9 cellular contexts compared by ENCODE assay signal in genomic region chr3:75692061-75692460, GRCh38. TPM values are rescaled to one million over a fixed set of nuclear protein-coding genes. Genes with fewer than 3 reads are reported as not detected.
"Had no signal": no experiment of that assay in that cellular context is flagged by ENCODE, and none has a peak within 500 bp of the region (broad histone marks: within the 10 kb centered on the region; RNA-seq: fewer than 3 reads in every experiment).

No MANE protein-coding gene starts in this region.

- H3K4me3 ChIP-seq: GM23248, HAP-1 had no signal

- H3K36me3 ChIP-seq: HAP-1 had no signal

- ATAC-seq: HCT116 had no signal

- DNase-seq: GM23248, GOT3, H7, HFFc6, IMR-90 had no signal

- H3K4me1 ChIP-seq: HAP-1 had no signal

- H3K27ac ChIP-seq: GM23248 had no signal

- H3K9me3 ChIP-seq: HAP-1 had no signal

RNA-seq across cellular contexts. Expression of gene FRG2C, which starts 27.9 kb away (rescaled TPM):
- total RNA-seq: GM23248, H4, H7, HFFc6, HT-29, IMR-90 had no signal
- polyA plus RNA-seq: GM23248, IMR-90 had no signal
